Comparison of ENCODE assay signal across 8 cellular contexts in the genomic region with DNA sequence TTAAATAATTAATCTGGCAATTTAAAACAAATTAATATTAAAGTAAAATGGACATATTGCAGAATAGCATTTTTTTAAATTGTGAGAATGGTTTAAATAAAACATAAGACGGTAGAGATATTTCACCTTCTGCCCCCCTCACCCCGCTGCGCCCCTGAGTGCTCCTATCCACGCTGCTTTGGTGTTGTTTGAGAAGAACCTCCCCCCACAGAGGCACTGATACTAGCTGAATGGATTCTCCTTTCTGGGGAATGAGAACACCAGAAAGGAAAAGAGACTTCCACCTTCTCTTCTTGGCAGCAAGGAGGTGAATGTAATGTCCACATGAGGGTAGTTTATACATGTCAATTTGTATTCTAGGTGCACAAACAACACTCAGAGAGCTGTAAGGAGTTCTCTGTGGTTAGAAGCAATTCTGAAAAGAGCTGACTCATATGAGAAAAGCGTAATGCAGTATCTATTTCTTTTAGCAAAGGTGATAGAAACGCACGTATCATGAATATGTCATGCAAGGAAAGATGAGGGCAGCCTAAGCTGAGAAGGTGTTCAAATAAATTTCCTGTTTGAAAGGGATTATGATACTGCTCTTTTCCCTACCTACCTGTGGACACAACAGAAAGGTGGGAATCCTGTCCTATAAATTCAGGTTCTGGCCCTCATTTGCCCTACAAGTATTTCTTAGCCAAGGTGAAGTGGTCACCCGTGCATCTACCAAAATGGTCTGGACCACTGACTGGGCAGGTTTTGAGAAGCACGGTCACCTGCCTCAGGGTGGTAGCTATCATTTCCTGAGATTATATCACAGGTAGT.
DNase-seq lines count a peak whose midpoint lies in the region; ATAC-seq and TF ChIP-seq lines count a peak whose summit lies in the region.

No MANE protein-coding gene starts in this region.

- peak; percentile 36 for DNase-seq in HFFc6
- peak; percentile 55 to 92 for DNase-seq in PC-9
- peak; percentile 38 for DNase-seq in myocyte (ENCODE audit: low read depth)
- DNase-seq in NCI-H1048 (lab: John Stamatoyannopoulos, UW): no peak
- DNase-seq in testis: no peak
- no peak for DNase-seq in DMS 273 treated with DMSO at 0.1 percent for 48 hours (lab: John Stamatoyannopoulos, UW)
- no peak for DNase-seq in NCI-H82 (lab: John Stamatoyannopoulos, UW)

- H3K27ac Mint-ChIP-seq in HFFc6: peak overlapping the region; percentile 74

- H2AFZ ChIP-seq in PC-9: no peak overlapping the region

- H3K27me3 ChIP-seq in PC-9 (ENCODE audit: insufficient read depth, low read depth) (no peaks in the 10 kb centered on the region), testis (no peaks in the 10 kb centered on the region)

- H4K20me1 ChIP-seq in PC-9 (ENCODE audit: insufficient read depth): no peaks in the 10 kb centered on the region

- peak; percentile 59 for ATAC-seq in GM18870 (IDR thresholded peaks at IDR 0.05; ENCODE audit: unreplicated experiment)

- BruUV-seq in PC-9 (replicated peaks; lab: Mats Ljungman, UMichigan): no TSS peak

- peak overlapping the region; percentile 62 for H3K4me2 ChIP-seq in PC-9

- CTCF ChIA-PET in PC-9 (lab: Charles Lee): interaction anchor here (1.0 kb wide), 1 partner anchor 24 kb away, joined by 3 read pairs; no protein-coding TSS in a partner anchor

- H3K4me1 Mint-ChIP-seq in HFFc6 (ENCODE audit: low read depth): peaks cover 70% of the 10 kb centered on the region

- H3K79me2 ChIP-seq in PC-9 (ENCODE audit: low read depth): peaks cover 42% of the 10 kb centered on the region

- H3F3A ChIP-seq in PC-9 (ENCODE audit: insufficient read depth, low read depth): peaks cover 68% of the 10 kb centered on the region

- no peak for TF ChIP-seq POLR2A in testis (IDR thresholded peaks at IDR 0.05)

- no peaks in the 10 kb centered on the region for H3K27me3 Mint-ChIP-seq in HFFc6 (ENCODE audit: insufficient read depth)

- H3K36me3 Mint-ChIP-seq in HFFc6 (ENCODE audit: low read depth): no peaks in the 10 kb centered on the region

- H3K4me3 Mint-ChIP-seq in HFFc6: peak overlapping the region; percentile 27; the same call in 1 of the 2 replicates

- intact Hi-C loops in PC-9 (cut with micrococcal nuclease; ENCODE audit: unreplicated experiment): loop anchor here (1.0 kb wide), 2 partner anchors 139 to 194 kb away; no protein-coding TSS in a partner anchor
- intact Hi-C loops in testis (cut with DNase I; ENCODE audit: low total_unique reads): no loop called here

- H3K4me3 ChIP-seq in PC-9 (peak overlapping the region; percentile 25; the same call in 1 of the 2 replicates), testis (no peak overlapping the region)

- TF ChIP-seq CTCF in HFFc6 (IDR thresholded peaks at IDR 0.05): no peak
- TF ChIP-seq CTCF in PC-9 (conservative IDR thresholded peaks at IDR 0.05): no peak
- TF ChIP-seq CTCF in testis (IDR thresholded peaks at IDR 0.05): no peak

- H3K9me2 ChIP-seq in PC-9 (ENCODE audit: insufficient read depth): no peaks in the 10 kb centered on the region

- H3K27ac ChIP-seq in PC-9 (peak overlapping the region; percentile 98), testis (no peak overlapping the region)

- H3K9me3 Mint-ChIP-seq in HFFc6: no peaks in the 10 kb centered on the region

- H3K9me3 ChIP-seq in PC-9 (ENCODE audit: insufficient read depth, low read depth): no peaks in the 10 kb centered on the region
- H3K9me3 ChIP-seq in testis: no peaks in the 10 kb centered on the region

- POLR2A ChIA-PET in PC-9 (lab: Charles Lee; ENCODE audit: unreplicated experiment): interaction anchor here (0.5 to 0.6 kb wide), 4 partner anchors 11 to 187 kb away, joined by 3 to 6 read pairs (median 4); no protein-coding TSS in a partner anchor

- H3K36me3 ChIP-seq in PC-9 (ENCODE audit: low read depth): no peaks in the 10 kb centered on the region; the same call in 1 of the 2 replicates
- no peaks in the 10 kb centered on the region for H3K36me3 ChIP-seq in testis (ENCODE audit: low read depth, missing control alignments)

- peaks cover 87% of the 10 kb centered on the region for H3K4me1 ChIP-seq in PC-9 (replicated peaks; ENCODE audit: insufficient read depth)
- peaks cover 10% of the 10 kb centered on the region for H3K4me1 ChIP-seq in testis

- WGBS in testis, 2 donors: 94 to 95% methylated on average over 9 of the region's 9 CpGs

Comparison
In these comparisons a context has a peak if more than half of its experiments do, and no peak if none do; other contexts are left out.
1. DNase-seq: peak in HFFc6 (single experiment), PC-9 (2 of 2) and myocyte (single experiment); none in NCI-H1048 (single experiment), testis (single experiment), DMS 273 treated with DMSO at 0.1 percent for 48 hours (single experiment) and NCI-H82 (single experiment).